ENCODE assay signal across 1 cellular context in the genomic region with DNA sequence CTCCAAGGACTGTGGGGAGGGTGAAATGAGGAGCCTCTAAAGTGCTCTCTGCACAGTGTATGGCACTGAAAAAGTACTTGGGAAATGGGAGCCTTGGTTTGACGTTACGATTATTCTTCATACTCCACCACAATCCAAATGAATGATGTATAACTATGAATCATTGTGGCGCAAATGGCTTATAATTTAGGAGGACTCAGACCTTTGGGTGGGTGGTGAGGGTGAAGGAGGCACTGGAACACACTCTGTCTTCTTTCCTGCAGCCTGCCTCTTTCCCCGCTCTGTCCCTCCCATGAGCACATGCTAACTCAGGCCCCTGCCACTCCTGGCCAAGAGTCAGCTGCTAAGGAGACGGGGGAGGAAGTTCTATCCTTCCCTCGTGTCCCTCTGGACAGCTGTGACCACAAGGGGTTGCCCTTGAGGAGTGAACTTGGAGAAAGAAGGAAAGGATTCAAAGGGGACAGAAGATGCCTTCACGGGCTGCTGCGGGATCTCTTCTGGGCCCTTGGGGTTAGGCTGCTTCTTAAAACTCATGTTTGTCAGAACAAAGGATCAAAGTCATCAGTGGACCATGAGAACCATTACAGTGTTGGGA.
TF ChIP-seq lines count a peak whose summit lies in the region.

No MANE protein-coding gene starts in this region.

TF ChIP-seq in GM23338, 12 proteins besides CTCF, POLR2A, EP300 and RAD21:
- TF ChIP-seq, protein P1, sequence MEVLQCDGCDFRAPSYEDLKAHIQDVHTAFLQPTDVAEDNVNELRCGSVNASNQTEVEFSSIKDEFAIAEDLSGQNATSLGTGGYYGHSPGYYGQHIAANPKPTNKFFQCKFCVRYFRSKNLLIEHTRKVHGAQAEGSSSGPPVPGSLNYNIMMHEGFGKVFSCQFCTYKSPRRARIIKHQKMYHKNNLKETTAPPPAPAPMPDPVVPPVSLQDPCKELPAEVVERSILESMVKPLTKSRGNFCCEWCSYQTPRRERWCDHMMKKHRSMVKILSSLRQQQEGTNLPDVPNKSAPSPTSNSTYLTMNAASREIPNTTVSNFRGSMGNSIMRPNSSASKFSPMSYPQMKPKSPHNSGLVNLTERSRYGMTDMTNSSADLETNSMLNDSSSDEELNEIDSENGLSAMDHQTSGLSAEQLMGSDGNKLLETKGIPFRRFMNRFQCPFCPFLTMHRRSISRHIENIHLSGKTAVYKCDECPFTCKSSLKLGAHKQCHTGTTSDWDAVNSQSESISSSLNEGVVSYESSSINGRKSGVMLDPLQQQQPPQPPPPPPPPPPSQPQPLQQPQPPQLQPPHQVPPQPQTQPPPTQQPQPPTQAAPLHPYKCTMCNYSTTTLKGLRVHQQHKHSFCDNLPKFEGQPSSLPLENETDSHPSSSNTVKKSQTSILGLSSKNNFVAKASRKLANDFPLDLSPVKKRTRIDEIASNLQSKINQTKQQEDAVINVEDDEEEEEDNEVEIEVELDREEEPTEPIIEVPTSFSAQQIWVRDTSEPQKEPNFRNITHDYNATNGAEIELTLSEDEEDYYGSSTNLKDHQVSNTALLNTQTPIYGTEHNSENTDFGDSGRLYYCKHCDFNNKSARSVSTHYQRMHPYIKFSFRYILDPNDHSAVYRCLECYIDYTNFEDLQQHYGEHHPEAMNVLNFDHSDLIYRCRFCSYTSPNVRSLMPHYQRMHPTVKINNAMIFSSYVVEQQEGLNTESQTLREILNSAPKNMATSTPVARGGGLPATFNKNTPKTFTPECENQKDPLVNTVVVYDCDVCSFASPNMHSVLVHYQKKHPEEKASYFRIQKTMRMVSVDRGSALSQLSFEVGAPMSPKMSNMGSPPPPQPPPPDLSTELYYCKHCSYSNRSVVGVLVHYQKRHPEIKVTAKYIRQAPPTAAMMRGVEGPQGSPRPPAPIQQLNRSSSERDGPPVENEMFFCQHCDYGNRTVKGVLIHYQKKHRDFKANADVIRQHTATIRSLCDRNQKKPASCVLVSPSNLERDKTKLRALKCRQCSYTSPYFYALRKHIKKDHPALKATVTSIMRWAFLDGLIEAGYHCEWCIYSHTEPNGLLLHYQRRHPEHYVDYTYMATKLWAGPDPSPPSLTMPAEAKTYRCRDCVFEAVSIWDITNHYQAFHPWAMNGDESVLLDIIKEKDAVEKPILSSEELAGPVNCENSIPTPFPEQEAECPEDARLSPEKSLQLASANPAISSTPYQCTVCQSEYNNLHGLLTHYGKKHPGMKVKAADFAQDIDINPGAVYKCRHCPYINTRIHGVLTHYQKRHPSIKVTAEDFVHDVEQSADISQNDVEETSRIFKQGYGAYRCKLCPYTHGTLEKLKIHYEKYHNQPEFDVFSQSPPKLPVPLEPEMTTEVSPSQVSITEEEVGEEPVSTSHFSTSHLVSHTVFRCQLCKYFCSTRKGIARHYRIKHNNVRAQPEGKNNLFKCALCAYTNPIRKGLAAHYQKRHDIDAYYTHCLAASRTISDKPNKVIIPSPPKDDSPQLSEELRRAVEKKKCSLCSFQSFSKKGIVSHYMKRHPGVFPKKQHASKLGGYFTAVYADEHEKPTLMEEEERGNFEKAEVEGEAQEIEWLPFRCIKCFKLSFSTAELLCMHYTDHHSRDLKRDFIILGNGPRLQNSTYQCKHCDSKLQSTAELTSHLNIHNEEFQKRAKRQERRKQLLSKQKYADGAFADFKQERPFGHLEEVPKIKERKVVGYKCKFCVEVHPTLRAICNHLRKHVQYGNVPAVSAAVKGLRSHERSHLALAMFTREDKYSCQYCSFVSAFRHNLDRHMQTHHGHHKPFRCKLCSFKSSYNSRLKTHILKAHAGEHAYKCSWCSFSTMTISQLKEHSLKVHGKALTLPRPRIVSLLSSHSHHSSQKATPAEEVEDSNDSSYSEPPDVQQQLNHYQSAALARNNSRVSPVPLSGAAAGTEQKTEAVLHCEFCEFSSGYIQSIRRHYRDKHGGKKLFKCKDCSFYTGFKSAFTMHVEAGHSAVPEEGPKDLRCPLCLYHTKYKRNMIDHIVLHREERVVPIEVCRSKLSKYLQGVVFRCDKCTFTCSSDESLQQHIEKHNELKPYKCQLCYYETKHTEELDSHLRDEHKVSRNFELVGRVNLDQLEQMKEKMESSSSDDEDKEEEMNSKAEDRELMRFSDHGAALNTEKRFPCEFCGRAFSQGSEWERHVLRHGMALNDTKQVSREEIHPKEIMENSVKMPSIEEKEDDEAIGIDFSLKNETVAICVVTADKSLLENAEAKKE (CRISPR knock-in tag; IDR thresholded peaks at IDR 0.05): no peak
- TF ChIP-seq EZH2 (IDR thresholded peaks at IDR 0.05; ENCODE audit: low read depth, unreplicated experiment) (no peak), POLR2AphosphoS5 (IDR thresholded peaks at IDR 0.05; ENCODE audit: low read depth) (no peak), EZH2phosphoT487 (IDR thresholded peaks at IDR 0.05; ENCODE audit: unreplicated experiment) (no peak), JUNB (IDR thresholded peaks at IDR 0.05; ENCODE audit: unreplicated experiment) (no peak), ZNF114 (CRISPR knock-in tag; IDR thresholded peaks at IDR 0.05) (no peak), STAT1 (IDR thresholded peaks at IDR 0.05; ENCODE audit: unreplicated experiment) (no peak), CREB1 (CRISPR knock-in tag; IDR thresholded peaks at IDR 0.05; ENCODE audit: low read depth) (no peak), ZNF331 (CRISPR knock-in tag; IDR thresholded peaks at IDR 0.05; ENCODE audit: low read depth) (no peak)
- TF ChIP-seq, protein P2, sequence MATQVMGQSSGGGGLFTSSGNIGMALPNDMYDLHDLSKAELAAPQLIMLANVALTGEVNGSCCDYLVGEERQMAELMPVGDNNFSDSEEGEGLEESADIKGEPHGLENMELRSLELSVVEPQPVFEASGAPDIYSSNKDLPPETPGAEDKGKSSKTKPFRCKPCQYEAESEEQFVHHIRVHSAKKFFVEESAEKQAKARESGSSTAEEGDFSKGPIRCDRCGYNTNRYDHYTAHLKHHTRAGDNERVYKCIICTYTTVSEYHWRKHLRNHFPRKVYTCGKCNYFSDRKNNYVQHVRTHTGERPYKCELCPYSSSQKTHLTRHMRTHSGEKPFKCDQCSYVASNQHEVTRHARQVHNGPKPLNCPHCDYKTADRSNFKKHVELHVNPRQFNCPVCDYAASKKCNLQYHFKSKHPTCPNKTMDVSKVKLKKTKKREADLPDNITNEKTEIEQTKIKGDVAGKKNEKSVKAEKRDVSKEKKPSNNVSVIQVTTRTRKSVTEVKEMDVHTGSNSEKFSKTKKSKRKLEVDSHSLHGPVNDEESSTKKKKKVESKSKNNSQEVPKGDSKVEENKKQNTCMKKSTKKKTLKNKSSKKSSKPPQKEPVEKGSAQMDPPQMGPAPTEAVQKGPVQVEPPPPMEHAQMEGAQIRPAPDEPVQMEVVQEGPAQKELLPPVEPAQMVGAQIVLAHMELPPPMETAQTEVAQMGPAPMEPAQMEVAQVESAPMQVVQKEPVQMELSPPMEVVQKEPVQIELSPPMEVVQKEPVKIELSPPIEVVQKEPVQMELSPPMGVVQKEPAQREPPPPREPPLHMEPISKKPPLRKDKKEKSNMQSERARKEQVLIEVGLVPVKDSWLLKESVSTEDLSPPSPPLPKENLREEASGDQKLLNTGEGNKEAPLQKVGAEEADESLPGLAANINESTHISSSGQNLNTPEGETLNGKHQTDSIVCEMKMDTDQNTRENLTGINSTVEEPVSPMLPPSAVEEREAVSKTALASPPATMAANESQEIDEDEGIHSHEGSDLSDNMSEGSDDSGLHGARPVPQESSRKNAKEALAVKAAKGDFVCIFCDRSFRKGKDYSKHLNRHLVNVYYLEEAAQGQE (IDR thresholded peaks at IDR 0.05; ENCODE audit: unreplicated experiment): no peak
- TF ChIP-seq, protein P3, sequence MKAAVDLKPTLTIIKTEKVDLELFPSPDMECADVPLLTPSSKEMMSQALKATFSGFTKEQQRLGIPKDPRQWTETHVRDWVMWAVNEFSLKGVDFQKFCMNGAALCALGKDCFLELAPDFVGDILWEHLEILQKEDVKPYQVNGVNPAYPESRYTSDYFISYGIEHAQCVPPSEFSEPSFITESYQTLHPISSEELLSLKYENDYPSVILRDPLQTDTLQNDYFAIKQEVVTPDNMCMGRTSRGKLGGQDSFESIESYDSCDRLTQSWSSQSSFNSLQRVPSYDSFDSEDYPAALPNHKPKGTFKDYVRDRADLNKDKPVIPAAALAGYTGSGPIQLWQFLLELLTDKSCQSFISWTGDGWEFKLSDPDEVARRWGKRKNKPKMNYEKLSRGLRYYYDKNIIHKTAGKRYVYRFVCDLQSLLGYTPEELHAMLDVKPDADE (IDR thresholded peaks at IDR 0.05): no peak
